1 cellular context compared by ENCODE assay signal in genomic region chr3:165716592-165716991, GRCh38.
TF ChIP-seq lines count a peak whose summit lies in the region.

No MANE protein-coding gene starts in this region.

TF ChIP-seq in HCT116, 20 proteins besides CTCF, POLR2A, EP300 and RAD21 (continued from another document):
- TF ChIP-seq ZBTB33 (IDR thresholded peaks at IDR 0.05; ENCODE audit: extremely low read depth, insufficient replicate concordance, low read length) (no peak), EZH2phosphoT487 (IDR thresholded peaks at IDR 0.05; ENCODE audit: borderline replicate concordance) (no peak)
